In genomic region chr4:170420255-170420693, GRCh38 we compare ENCODE assay signal across 11 cellular contexts.
DNase-seq lines count a peak whose midpoint lies in the region; ATAC-seq and TF ChIP-seq lines count a peak whose summit lies in the region.
"Had no signal": no experiment of that assay in that cellular context is flagged by ENCODE, and none has a peak within 500 bp of the region (broad histone marks: within the 10 kb centered on the region; RNA-seq: fewer than 3 reads in every experiment).

No MANE protein-coding gene starts in this region.

- no peak overlapping the region for H3K9ac ChIP-seq in GM23248
- no peak overlapping the region for H3K9ac ChIP-seq in fibroblast of lung (ENCODE audit: insufficient read depth, low read length)

- H4K20me1 ChIP-seq in GM23248 (ENCODE audit: insufficient read depth), result no peaks in the 10 kb centered on the region
- no peaks in the 10 kb centered on the region for H4K20me1 ChIP-seq in fibroblast of lung (ENCODE audit: control insufficient read depth, extremely low read depth, insufficient read depth, low read length)

- peaks cover 3% of the 10 kb centered on the region; the same call in 1 of the 2 replicates for H3F3A ChIP-seq in GM23248 (ENCODE audit: insufficient read depth)

- DNase-seq in GM23248 (peak; percentile 22), fibroblast of lung (ENCODE audit: low read depth in 2 of 2) (peak; percentile 8 to 23), NCI-H1092 (lab: John Stamatoyannopoulos, UW) (no peak), DMS53 (lab: John Stamatoyannopoulos, UW) (no peak), posterior cingulate gyrus (no peak), 8988T (no peak)
- DNase-seq: glutamatergic neuron, natural killer cell had no signal

- WGBS in GM23248 (ENCODE audit: low coverage in 1 of 2, low lambda C conversion rate in 2 of 2, missing lambda C conversion rate in 2 of 2), 2 experiments, result 25 to 26% methylated on average over 6 to 7 of the region's 7 CpGs

- no peaks in the 10 kb centered on the region for H3K9me3 ChIP-seq in GM23248 (ENCODE audit: low read depth)
- no peaks in the 10 kb centered on the region for H3K9me3 ChIP-seq in fibroblast of lung (ENCODE audit: control insufficient read depth, insufficient read depth, low read depth, low read length)

- H3K36me3 ChIP-seq in GM23248 (ENCODE audit: low read depth), result no peaks in the 10 kb centered on the region
- H3K36me3 ChIP-seq in fibroblast of lung (ENCODE audit: control insufficient read depth, insufficient read depth, low read length), result no peaks in the 10 kb centered on the region

- H3K79me2 ChIP-seq in GM23248 (ENCODE audit: insufficient read depth), result no peaks in the 10 kb centered on the region
- no peaks in the 10 kb centered on the region for H3K79me2 ChIP-seq in fibroblast of lung (ENCODE audit: control insufficient read depth, insufficient read depth, low read length)

- H3K9me2 ChIP-seq in GM23248 (ENCODE audit: insufficient read depth), result peaks cover 3% of the 10 kb centered on the region; the same call in 1 of the 2 replicates

- peak overlapping the region; percentile 10 for H3K4me2 ChIP-seq in GM23248 (ENCODE audit: unreplicated experiment)
- no peak overlapping the region for H3K4me2 ChIP-seq in fibroblast of lung (ENCODE audit: extremely low read depth, insufficient read depth, low read length)

- no peak for TF ChIP-seq CTCF in fibroblast of lung (conservative IDR thresholded peaks at IDR 0.05 in 1 of 2, IDR thresholded peaks at IDR 0.05 in 1 of 2; ENCODE audit: low read depth in 1 of 2, low read length in 2 of 2)

- H3K4me3 ChIP-seq in GM23248 (no peak overlapping the region), fibroblast of lung (replicated peaks in 1 of 4; ENCODE audit: control extremely low read depth in 1 of 4, insufficient read depth in 1 of 4, low read depth in 3 of 4, low read length in 4 of 4) (no peak overlapping the region)
- H3K4me3 ChIP-seq: SK-N-MC had no signal

- H2AFZ ChIP-seq in GM23248 (peak overlapping the region; percentile 49), fibroblast of lung (ENCODE audit: low read length) (no peak overlapping the region)

- intact Hi-C loops in posterior cingulate gyrus (cut with DNase I), result no loop called here

- ATAC-seq in GM18519 (IDR thresholded peaks at IDR 0.05; ENCODE audit: low FRiP score, unreplicated experiment) (peak; percentile 94), HG03575 (IDR thresholded peaks at IDR 0.05; ENCODE audit: extremely low read depth, insufficient number of reproducible peaks, low FRiP score, unreplicated experiment) (peak; percentile 83)
- ATAC-seq: natural killer cell had no signal

- no peaks in the 10 kb centered on the region for H3K27me3 ChIP-seq in GM23248 (replicated peaks; ENCODE audit: insufficient read depth)
- no peaks in the 10 kb centered on the region for H3K27me3 ChIP-seq in fibroblast of lung (ENCODE audit: control insufficient read depth, insufficient read depth, low read length)

- in situ Hi-C loops in GM23248 (cut with MboI), result no loop called here

- H3K4me1 ChIP-seq in GM23248 (ENCODE audit: insufficient read depth) (peaks cover 4% of the 10 kb centered on the region; the same call in 1 of the 2 replicates), fibroblast of lung (ENCODE audit: control insufficient read depth, extremely low read depth, insufficient read depth, low read length) (no peaks in the 10 kb centered on the region)

- no peak overlapping the region for H3K27ac ChIP-seq in GM23248
- H3K27ac ChIP-seq in fibroblast of lung (ENCODE audit: insufficient read depth, low read length), result no peak overlapping the region
- H3K27ac ChIP-seq: SK-N-MC had no signal

Comparison
In these comparisons a context has a peak if more than half of its experiments do, and no peak if none do; other contexts are left out.
1. DNase-seq: peak in GM23248 (single experiment) and fibroblast of lung (2 of 2); none in NCI-H1092 (single experiment), DMS53 (single experiment), posterior cingulate gyrus (0 of 10) and 8988T (single experiment).